1 cellular context compared by ENCODE assay signal in genomic region chr17:1829189-1829578, GRCh38.
TF ChIP-seq lines count a peak whose summit lies in the region.

No MANE protein-coding gene starts in this region.

TF ChIP-seq in HepG2, 621 proteins besides CTCF, POLR2A, EP300 and RAD21 (continued from another document):
- TF ChIP-seq ZFP36 (IDR thresholded peaks at IDR 0.05; ENCODE audit: borderline replicate concordance, low read depth, low read length, partially characterized antibody) (peak; percentile 99), KLF12 (CRISPR knock-in tag; IDR thresholded peaks at IDR 0.05; ENCODE audit: borderline replicate concordance) (no peak), NONO (IDR thresholded peaks at IDR 0.05) (no peak), NONO (CRISPR knock-in tag; conservative IDR thresholded peaks at IDR 0.05) (peak; percentile 40; the same call in 1 of the 2 replicates), ZNF282 (IDR thresholded peaks at IDR 0.05; ENCODE audit: partially characterized antibody) (no peak), PRMT3 (CRISPR knock-in tag; IDR thresholded peaks at IDR 0.05; ENCODE audit: borderline replicate concordance, low read depth) (no peak), KLF11 (CRISPR knock-in tag; IDR thresholded peaks at IDR 0.05) (no peak), ZNF235 (CRISPR knock-in tag; IDR thresholded peaks at IDR 0.05; ENCODE audit: borderline replicate concordance) (no peak), ZMYM3 (CRISPR knock-in tag; IDR thresholded peaks at IDR 0.05) (peak; percentile 95), ZBTB34 (CRISPR knock-in tag; IDR thresholded peaks at IDR 0.05) (no peak), ADNP (CRISPR knock-in tag; IDR thresholded peaks at IDR 0.05) (peak; percentile 64; the same call in 1 of the 2 replicates), SRY (CRISPR knock-in tag; IDR thresholded peaks at IDR 0.05) (0 out of 2 replicates have a peak, but pooled peaks have one; percentile 12), PTBP1 (IDR thresholded peaks at IDR 0.05; ENCODE audit: low read depth, low read length, poor library complexity, severe bottlenecking) (no peak), RFXANK (CRISPR knock-in tag; IDR thresholded peaks at IDR 0.05) (no peak), ZNF629 (CRISPR knock-in tag; conservative IDR thresholded peaks at IDR 0.05) (no peak)
- TF ChIP-seq, protein P1, sequence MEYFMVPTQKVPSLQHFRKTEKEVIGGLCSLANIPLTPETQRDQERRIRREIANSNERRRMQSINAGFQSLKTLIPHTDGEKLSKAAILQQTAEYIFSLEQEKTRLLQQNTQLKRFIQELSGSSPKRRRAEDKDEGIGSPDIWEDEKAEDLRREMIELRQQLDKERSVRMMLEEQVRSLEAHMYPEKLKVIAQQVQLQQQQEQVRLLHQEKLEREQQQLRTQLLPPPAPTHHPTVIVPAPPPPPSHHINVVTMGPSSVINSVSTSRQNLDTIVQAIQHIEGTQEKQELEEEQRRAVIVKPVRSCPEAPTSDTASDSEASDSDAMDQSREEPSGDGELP (IDR thresholded peaks at IDR 0.05; ENCODE audit: borderline replicate concordance, low read depth): peak; percentile 30; the same call in 1 of the 2 replicates
- TF ChIP-seq, protein P2, sequence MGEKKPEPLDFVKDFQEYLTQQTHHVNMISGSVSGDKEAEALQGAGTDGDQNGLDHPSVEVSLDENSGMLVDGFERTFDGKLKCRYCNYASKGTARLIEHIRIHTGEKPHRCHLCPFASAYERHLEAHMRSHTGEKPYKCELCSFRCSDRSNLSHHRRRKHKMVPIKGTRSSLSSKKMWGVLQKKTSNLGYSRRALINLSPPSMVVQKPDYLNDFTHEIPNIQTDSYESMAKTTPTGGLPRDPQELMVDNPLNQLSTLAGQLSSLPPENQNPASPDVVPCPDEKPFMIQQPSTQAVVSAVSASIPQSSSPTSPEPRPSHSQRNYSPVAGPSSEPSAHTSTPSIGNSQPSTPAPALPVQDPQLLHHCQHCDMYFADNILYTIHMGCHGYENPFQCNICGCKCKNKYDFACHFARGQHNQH (CRISPR knock-in tag; IDR thresholded peaks at IDR 0.05): no peak; the same call in 1 of the 2 replicates
